In the genomic region with DNA sequence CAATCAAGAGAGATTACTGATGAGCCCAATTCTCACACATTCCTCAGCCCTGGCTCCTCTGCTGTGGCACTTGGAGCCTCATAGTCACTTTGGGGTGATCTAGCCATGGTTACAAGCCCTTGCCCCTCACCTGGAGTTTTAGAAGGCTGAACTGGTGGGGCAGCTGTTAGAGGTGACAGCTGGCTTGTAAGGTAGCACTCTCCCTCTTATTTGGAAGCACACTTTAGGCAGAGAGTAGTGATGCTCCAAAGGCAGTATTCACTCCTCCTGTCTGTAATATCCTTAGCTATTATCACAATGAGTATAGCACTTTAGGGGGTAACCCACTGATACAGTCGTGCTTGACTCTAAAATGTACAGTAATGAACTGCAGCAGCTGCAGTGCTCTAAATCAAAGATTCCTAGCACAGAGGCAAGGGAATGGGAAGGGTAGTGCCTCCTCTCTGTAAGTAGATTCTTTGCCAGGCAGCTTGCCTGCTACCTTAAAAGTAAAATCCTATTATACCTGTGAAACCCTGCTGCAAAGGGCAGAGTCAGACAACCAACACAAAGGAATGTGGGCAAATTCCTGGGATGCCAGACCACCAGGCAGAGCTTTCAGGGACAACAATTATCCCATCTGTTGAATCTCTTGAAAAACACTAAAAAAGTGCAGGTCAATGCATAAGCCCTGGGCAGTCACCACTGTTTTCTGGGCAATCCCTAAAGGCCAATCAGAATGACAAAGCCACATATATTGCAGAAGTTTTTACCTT, we compare ENCODE assay signal across 22 cellular contexts.
A peak's percentile ranks its signal among the peaks of the same experiment; 100 is the strongest.
DNase-seq lines count a peak whose midpoint lies in the region; ATAC-seq, FAIRE-seq and TF ChIP-seq lines count a peak whose summit lies in the region.
"Had no signal": no experiment of that assay in that cellular context is flagged by ENCODE, and none has a peak within 500 bp of the region (broad histone marks: within the 10 kb centered on the region; RNA-seq: fewer than 3 reads in every experiment).

No MANE protein-coding gene starts in this region.

- H2BK20ac ChIP-seq in H1 (ENCODE audit: low read length): peak overlapping the region; percentile 83

- FAIRE-seq in H1 (lab: Jason Lieb, UNC): peak; percentile 82
- FAIRE-seq: D721Med, GM12892, HepG2 had no signal

- TF ChIP-seq EP300 in H1 (IDR thresholded peaks at IDR 0.05; ENCODE audit: borderline replicate concordance in 1 of 2, low read depth in 2 of 2, low read length in 2 of 2): no peak

- H2BK15ac ChIP-seq in H1 (ENCODE audit: low read length): peak overlapping the region; percentile 73; the same call in 1 of the 2 replicates

- H4K5ac ChIP-seq in H1 (ENCODE audit: insufficient read length, low read depth, low read length): no peak overlapping the region

- POLR2A ChIA-PET in H1 (lab: Charles Lee; ENCODE audit: partially characterized antibody): no interaction called here

- H3K4me1 ChIP-seq in HUES64 (ENCODE audit: insufficient read depth, low read length): peaks cover 20% of the 10 kb centered on the region
- peaks cover 2 to 13% (median 9%) of the 10 kb centered on the region in 4 experiments; a peak in 6 of 7 replicates for H3K4me1 ChIP-seq in H1 (replicated peaks in 1 of 4; ENCODE audit: control insufficient read depth in 3 of 4, insufficient read depth in 4 of 4, low read length in 3 of 4)
- H3K4me1 ChIP-seq: HAP-1 had no signal

- DNase-seq in H1 (ENCODE audit: low read depth in 1 of 2, low spot score in 2 of 2): peak in 1 of 2 experiments; percentile 59
- DNase-seq in islet precursor cell: peak; percentile 87
- DNase-seq in retinal pigment epithelial cell (ENCODE audit: low read depth): peak; percentile 1
- no peak for DNase-seq in cerebellar cortex (ENCODE audit: low spot score)
- DNase-seq in Right ventricle myocardium superior: no peak
- DNase-seq: AML-193, KG1, MV-4-11, NCI-H1694 treated with DMSO at 0.1 percent for 48 hours, NCI-H2227 treated with DMSO at 0.1 percent for 48 hours, NCI-H524, NCI-H82, SIG-M5 had no signal

- peak overlapping the region; percentile 90; the same call in 1 of the 2 replicates for H2AK5ac ChIP-seq in H1 (ENCODE audit: low read depth, low read length)

- 35% methylated on average over 1 of the region's 1 CpG for WGBS in HUES64
- 8% methylated on average over 1 of the region's 1 CpG; no CpG with 5 or more reads in 1 of the 2 experiments for WGBS in H1 (ENCODE audit: extremely low coverage in 1 of 2, insufficient coverage in 1 of 2, insufficient read length in 1 of 2, insufficient replicate concordance in 2 of 2, low coverage in 1 of 2, low lambda C conversion rate in 2 of 2, missing lambda C conversion rate in 1 of 2), 2 experiments

- H3K27ac ChIP-seq in HUES64 (ENCODE audit: low read depth, low read length) (peak overlapping the region; percentile 82), H1 (ENCODE audit: low read depth, low read length) (0 out of 2 replicates have a peak overlapping the region, but pooled peaks have one; percentile 29)
- H3K27ac ChIP-seq: C4-2B had no signal

- H3K4ac ChIP-seq in H1 (replicated peaks; ENCODE audit: insufficient read length, low read depth, low read length): no peak overlapping the region

- H3K9ac ChIP-seq in HUES64 (ENCODE audit: low read depth, low read length) (0 out of 2 replicates have a peak overlapping the region, but pooled peaks have one; percentile 37), H1 (replicated peaks in 1 of 4; ENCODE audit: extremely low read depth in 1 of 4, low read depth in 3 of 4, low read length in 3 of 4) (no peak overlapping the region; a peak in 1 of 7 replicates)

- TF ChIP-seq RAD21 in H1 (IDR thresholded peaks at IDR 0.05 in 1 of 2, conservative IDR thresholded peaks at IDR 0.05 in 1 of 2; ENCODE audit: low read depth in 2 of 2, low read length in 2 of 2): no peak

- peak overlapping the region; percentile 27; the same call in 1 of the 2 replicates for H2BK12ac ChIP-seq in H1 (ENCODE audit: low read depth, low read length)

- no peaks in the 10 kb centered on the region for H3K36me3 ChIP-seq in HUES64 (ENCODE audit: insufficient read depth, low read length)
- no peaks in the 10 kb centered on the region; a peak in 1 of 8 replicates for H3K36me3 ChIP-seq in H1 (ENCODE audit: control insufficient read depth in 2 of 4, insufficient read depth in 4 of 4, low read length in 3 of 4)
- H3K36me3 ChIP-seq: HAP-1 had no signal

- no peak for ATAC-seq in HG03175 (IDR thresholded peaks at IDR 0.05; ENCODE audit: unreplicated experiment)
- no peak for ATAC-seq in GM18520 (IDR thresholded peaks at IDR 0.05; ENCODE audit: unreplicated experiment)
- no peak for ATAC-seq in Right ventricle myocardium superior (ENCODE audit: poor library complexity)
- ATAC-seq: HepG2, SK-N-SH treated with all-trans-retinoic acid at 6 μM for 48 hours had no signal

- H3K79me2 ChIP-seq in H1 (ENCODE audit: control insufficient read depth in 1 of 2, insufficient read depth in 2 of 2, low read length in 2 of 2): no peaks in the 10 kb centered on the region

- H3K4me3 ChIP-seq in HUES64 (ENCODE audit: low read length) (no peak overlapping the region), H1 (ENCODE audit: extremely low read depth in 1 of 4, insufficient read depth in 2 of 4, low read depth in 3 of 4, low read length in 4 of 4) (peak overlapping the region in 1 of 4 experiments; percentile 14; a peak in 1 of 8 replicates), retinal pigment epithelial cell (ENCODE audit: low read length) (no peak overlapping the region)
- H3K4me3 ChIP-seq: HAP-1 had no signal

- H3K4me2 ChIP-seq in H1 (ENCODE audit: insufficient read depth in 1 of 2, low read depth in 2 of 2, low read length in 2 of 2): peak overlapping the region; percentile 25 to 49

- TF ChIP-seq CTCF in H1 (IDR thresholded peaks at IDR 0.05; ENCODE audit: control extremely low read depth in 1 of 3, insufficient read depth in 1 of 3, low read depth in 1 of 3, low read length in 3 of 3) (no peak), retinal pigment epithelial cell (conservative IDR thresholded peaks at IDR 0.05; ENCODE audit: low read depth, low read length) (no peak)

- peak overlapping the region; percentile 79; the same call in 1 of the 2 replicates for H3K18ac ChIP-seq in H1 (ENCODE audit: extremely low read depth, low read length)

- peak overlapping the region; percentile 72; the same call in 1 of the 2 replicates for H2BK5ac ChIP-seq in H1 (ENCODE audit: low read depth, low read length)

- H2AFZ ChIP-seq in H1 (ENCODE audit: low read length): 0 out of 2 replicates have a peak overlapping the region, but pooled peaks have one; percentile 12

- H3K14ac ChIP-seq in H1 (ENCODE audit: insufficient read length): no peak overlapping the region

- H4K20me1 ChIP-seq in H1 (replicated peaks in 1 of 2; ENCODE audit: control insufficient read depth in 1 of 2, insufficient read depth in 2 of 2, low read length in 2 of 2): no peaks in the 10 kb centered on the region

- intact Hi-C loops in Right ventricle myocardium superior (cut with DNase I): no loop called here

- TF ChIP-seq POLR2A in H1 (IDR thresholded peaks at IDR 0.05; ENCODE audit: control extremely low read depth in 1 of 2, low read depth in 2 of 2, low read length in 2 of 2): no peak

- CTCF ChIA-PET in H1 (lab: Charles Lee; ENCODE audit: partially characterized antibody): interaction anchor here (1.0 to 1.3 kb wide), 3 partner anchors 16 to 24 kb away, joined by 3 to 4 read pairs (median 3); no protein-coding TSS in a partner anchor

- peaks cover 8% of the 10 kb centered on the region for H3K9me3 ChIP-seq in HUES64 (ENCODE audit: insufficient read depth, low read depth, low read length)
- H3K9me3 ChIP-seq in H1 (ENCODE audit: insufficient read depth in 2 of 2, low read depth in 1 of 2, low read length in 1 of 2): peaks cover 10 to 16% of the 10 kb centered on the region in 2 experiments
- H3K9me3 ChIP-seq: HAP-1 had no signal

- peak overlapping the region; percentile 75 for H2BK120ac ChIP-seq in H1 (replicated peaks; ENCODE audit: low read depth, low read length)

- H3K56ac ChIP-seq in H1 (replicated peaks; ENCODE audit: insufficient read length, low read depth, low read length): no peak overlapping the region

- H3K27me3 ChIP-seq in HUES64 (ENCODE audit: insufficient read depth, low read length) (no peaks in the 10 kb centered on the region), H1 (replicated peaks in 1 of 4; ENCODE audit: control insufficient read depth in 3 of 4, extremely low read depth in 1 of 4, insufficient read depth in 3 of 4, low read length in 3 of 4) (no peaks in the 10 kb centered on the region)

- H4K8ac ChIP-seq in H1 (ENCODE audit: extremely low read depth, insufficient read depth, low read length): 0 out of 2 replicates have a peak overlapping the region, but pooled peaks have one; percentile 28

- H3K23me2 ChIP-seq in H1 (ENCODE audit: low read depth, low read length): no peaks in the 10 kb centered on the region

- H4K91ac ChIP-seq in H1 (replicated peaks; ENCODE audit: insufficient read length, low read length): peak overlapping the region; percentile 23

- no peak overlapping the region for H3K23ac ChIP-seq in H1 (ENCODE audit: insufficient read length)

- H3K79me1 ChIP-seq in H1 (ENCODE audit: low read depth, low read length): no peaks in the 10 kb centered on the region

TF ChIP-seq in H1, 55 proteins besides CTCF, POLR2A, EP300 and RAD21 (continues in another document):
- TF ChIP-seq HDAC2 (IDR thresholded peaks at IDR 0.05; ENCODE audit: borderline replicate concordance in 1 of 2, low read depth in 2 of 2, low read length in 2 of 2) (0 out of 4 replicates have a peak, but pooled peaks of 1 of the 2 experiments have one; percentile 7), TCF12 (IDR thresholded peaks at IDR 0.05; ENCODE audit: low read depth, low read length) (no peak), PHF8 (conservative IDR thresholded peaks at IDR 0.05; ENCODE audit: low read depth, low read length) (no peak), SAP30 (IDR thresholded peaks at IDR 0.05; ENCODE audit: insufficient read depth, insufficient replicate concordance, low read length) (no peak)
- TF ChIP-seq, protein P1, sequence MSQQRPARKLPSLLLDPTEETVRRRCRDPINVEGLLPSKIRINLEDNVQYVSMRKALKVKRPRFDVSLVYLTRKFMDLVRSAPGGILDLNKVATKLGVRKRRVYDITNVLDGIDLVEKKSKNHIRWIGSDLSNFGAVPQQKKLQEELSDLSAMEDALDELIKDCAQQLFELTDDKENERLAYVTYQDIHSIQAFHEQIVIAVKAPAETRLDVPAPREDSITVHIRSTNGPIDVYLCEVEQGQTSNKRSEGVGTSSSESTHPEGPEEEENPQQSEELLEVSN (IDR thresholded peaks at IDR 0.05): no peak

Comparison
In these comparisons a context has a peak if more than half of its experiments do, and no peak if none do; other contexts are left out.
1. DNase-seq: peak in islet precursor cell (single experiment) and retinal pigment epithelial cell (single experiment); none in cerebellar cortex (single experiment) and Right ventricle myocardium superior (single experiment).